Comparison of ENCODE assay signal across 7 cellular contexts in genomic region chr4:186067757-186068385, GRCh38. TPM values are rescaled to one million over a fixed set of nuclear protein-coding genes. Genes with fewer than 3 reads are reported as not detected.
DNase-seq lines count a peak whose midpoint lies in the region; ATAC-seq and TF ChIP-seq lines count a peak whose summit lies in the region.

No MANE protein-coding gene starts in this region.

- H3K4me3 ChIP-seq in colonic mucosa (peak overlapping the region; percentile 36), lower lobe of right lung (peak overlapping the region; percentile 65), stomach (peak overlapping the region; percentile 50 to 54 (median 52))

- H3K4me1 Mint-ChIP-seq in T-cell: peaks cover 23 to 25% (median 24%) of the 10 kb centered on the region in 3 donors

- peaks cover 10 to 13% of the 10 kb centered on the region in 2 donors for H3K27me3 Mint-ChIP-seq in T-cell

- no peak overlapping the region for H3K27ac Mint-ChIP-seq in T-cell

- no peaks in the 10 kb centered on the region for H3K36me3 ChIP-seq in colonic mucosa
- no peaks in the 10 kb centered on the region for H3K36me3 ChIP-seq in lower lobe of right lung
- H3K36me3 ChIP-seq in stomach: no peaks in the 10 kb centered on the region

- TF ChIP-seq POLR2A in stomach (IDR thresholded peaks at IDR 0.05): no peak

- POLR2A ChIA-PET in T-cell (lab: Charles Lee): interaction anchor here (1.3 to 1.6 kb wide), 2 partner anchors 13 to 15 kb away, joined by 3 to 4 read pairs; no protein-coding TSS in a partner anchor

- WGBS in stomach, 5 donors: 31 to 46% (median 37%) methylated on average over 9 of the region's 9 CpGs

- peak; percentile 97 for ATAC-seq in GM21576 (IDR thresholded peaks at IDR 0.05; ENCODE audit: unreplicated experiment)
- peak; percentile 59 to 72 (median 67) for ATAC-seq in T-cell (replicated peaks in 1 of 4)
- peak; percentile 93 to 95 for ATAC-seq in lower lobe of right lung

- intact Hi-C loops in colonic mucosa (cut with DNase I) (loop anchor here (5.0 kb wide), 1 partner anchor 69 kb away; no protein-coding TSS in a partner anchor), lower lobe of right lung (cut with DNase I) (no loop called here), stomach (cut with DNase I; ENCODE audit: low total_unique reads) (loop anchor here (5.0 kb wide), 1 partner anchor 74 kb away; no protein-coding TSS in a partner anchor)

- H3K9me3 Mint-ChIP-seq in T-cell: no peaks in the 10 kb centered on the region

- peak overlapping the region in 1 of 2 donors; percentile 72 for H3K9ac ChIP-seq in colonic mucosa (ENCODE audit: low read depth in 2 of 2, low read length in 2 of 2)

- TF ChIP-seq CTCF in colonic mucosa (IDR thresholded peaks at IDR 0.05) (peak; percentile 49), lower lobe of right lung (IDR thresholded peaks at IDR 0.05) (peak; percentile 68), stomach (IDR thresholded peaks at IDR 0.05) (peak in 5 of 7 experiments; percentile 17 to 76 (median 50))

- no peaks in the 10 kb centered on the region for H3K36me3 Mint-ChIP-seq in T-cell

- H3K27me3 ChIP-seq in colonic mucosa (no peaks in the 10 kb centered on the region), lower lobe of right lung (ENCODE audit: low read depth) (no peaks in the 10 kb centered on the region), stomach (no peaks in the 10 kb centered on the region)

- peak overlapping the region; percentile 60 to 82 (median 75) for H3K4me3 Mint-ChIP-seq in T-cell

- DNase-seq in GM03348 (ENCODE audit: low spot score) (peak; percentile 52), Kasumi-1 (lab: John Stamatoyannopoulos, UW) (peak; percentile 47 to 64), T-cell (peak in 19 of 34 experiments; percentile 3 to 46 (median 12)), colonic mucosa (peak; percentile 66), lower lobe of right lung (peak; percentile 71), stomach (peak; percentile 79)

- H3K27ac ChIP-seq in colonic mucosa: peak overlapping the region; percentile 58
- H3K27ac ChIP-seq in lower lobe of right lung: peak overlapping the region; percentile 81
- peak overlapping the region in 4 of 5 donors; percentile 59 to 79 (median 76) for H3K27ac ChIP-seq in stomach

- TF ChIP-seq EP300 in stomach (IDR thresholded peaks at IDR 0.05): no peak

- H3K4me1 ChIP-seq in colonic mucosa: no peaks in the 10 kb centered on the region
- no peaks in the 10 kb centered on the region for H3K4me1 ChIP-seq in lower lobe of right lung
- peaks cover 0 to 24% (median 13%) of the 10 kb centered on the region in 4 donors for H3K4me1 ChIP-seq in stomach

- CTCF ChIA-PET in T-cell (lab: Charles Lee): interaction anchor here (1.0 to 3.7 kb wide), 6 partner anchors 39 to 519 kb away, joined by 3 to 28 read pairs (median 7); no protein-coding TSS in a partner anchor

- H3K9me3 ChIP-seq in colonic mucosa (no peaks in the 10 kb centered on the region), lower lobe of right lung (no peaks in the 10 kb centered on the region), stomach (no peaks in the 10 kb centered on the region)

RNA-seq across cellular contexts. Expression of gene TLR3, which starts 1.1 kb away (rescaled TPM):
- 1 to 10 TPM in 3 of 5 donors, under 1 TPM in 2; 0.82 to 2.9 (median 1.4) TPM for total RNA-seq in T-cell
- total RNA-seq in colonic mucosa: 10 to 100 TPM; 13.6 to 48.6 TPM
- 26.8 TPM for total RNA-seq in lower lobe of right lung
- 10 to 100 TPM in 1 of 5 donors, 1 to 10 TPM in 3, under 1 TPM in 1; 0.29 to 12.3 (median 2.6) TPM for total RNA-seq in stomach
- polyA plus RNA-seq in stomach: 1 to 10 TPM in 2 of 3 donors, under 1 TPM in 1; 0.92 to 2.6 (median 1.7) TPM

RNA-seq across cellular contexts. Expression of gene FAM149A, which starts 36.6 kb away (rescaled TPM):
- total RNA-seq in T-cell (1 to 10 TPM in 4 of 5 donors, under 1 TPM in 1; 0.57 to 3.2 (median 1.1) TPM), colonic mucosa (10 to 100 TPM; 13.8 to 16.6 TPM), lower lobe of right lung (13.3 TPM), stomach (100 to 1,000 TPM in 1 of 5 donors, 10 to 100 TPM in 3, 1 to 10 TPM in 1; 7.0 to 101 (median 35.9) TPM)
- polyA plus RNA-seq in stomach: 10 to 100 TPM in 2 of 3 donors, 1 to 10 TPM in 1; 5.6 to 24.7 (median 16.1) TPM

Comparison
In these comparisons a context has a peak if more than half of its experiments do, and no peak if none do; other contexts are left out.
1. Peak in every context shown above with its lines: DNase-seq, ATAC-seq, H3K4me3 ChIP-seq and H3K27ac ChIP-seq.
2. DNase-seq: peak in every context shown above with its lines; median percentile 79 in stomach; 71 in lower lobe of right lung; 66 in colonic mucosa; 56 in Kasumi-1; 52 in GM03348; 12 in T-cell.